1 cellular context compared by ENCODE assay signal in genomic region chr14:61811882-61812346, GRCh38.
TF ChIP-seq lines count a peak whose summit lies in the region.

No MANE protein-coding gene starts in this region.

TF ChIP-seq in endothelial cell of umbilical vein, 7 proteins besides CTCF, POLR2A, EP300 and RAD21 (continued from another document):
- TF ChIP-seq FOS (IDR thresholded peaks at IDR 0.05; ENCODE audit: borderline replicate concordance, insufficient read depth, low read length), result no peak
- no peak for TF ChIP-seq EZH2 (IDR thresholded peaks at IDR 0.05; ENCODE audit: borderline replicate concordance, low read depth, low read length, severe bottlenecking)
- no peak for TF ChIP-seq MYC (IDR thresholded peaks at IDR 0.05; ENCODE audit: low read depth, low read length)
